ENCODE assay signal across 11 cellular contexts in genomic region chr4:15779789-15780188, GRCh38. TPM values are rescaled to one million over a fixed set of nuclear protein-coding genes. Genes with fewer than 3 reads are reported as not detected.
DNase-seq lines count a peak whose midpoint lies in the region; ATAC-seq and TF ChIP-seq lines count a peak whose summit lies in the region.
"Had no signal": no experiment of that assay in that cellular context is flagged by ENCODE, and none has a peak within 500 bp of the region (broad histone marks: within the 10 kb centered on the region; RNA-seq: fewer than 3 reads in every experiment).

No MANE protein-coding gene starts in this region.

- no peaks in the 10 kb centered on the region for H3K9me3 Mint-ChIP-seq in activated CD4-positive, alpha-beta T cell treated with anti-CD3 and anti-CD28 coated beads for 36 hours (ENCODE audit: low read depth)
- no peaks in the 10 kb centered on the region for H3K9me3 Mint-ChIP-seq in activated B cell treated with CpG ODN at 0.5 μM for 24 hours
- H3K9me3 Mint-ChIP-seq in stimulated activated naive B cell treated with anti-CD40 and anti-IgM and Interleukin-4, amounts not matched to agents 10 μg/mL and 1 μg/mL and 100 μg/mL, for 72 hours, result peaks cover 0 to 2% of the 10 kb centered on the region in 2 donors

- no peak for TF ChIP-seq CTCF in activated B cell treated with CpG ODN at 0.5 μM for 24 hours (IDR thresholded peaks at IDR 0.05)

- no peaks in the 10 kb centered on the region for H3K4me1 ChIP-seq in iPS-15b (ENCODE audit: control insufficient read depth, insufficient read depth, low read length)

- intact Hi-C loops in activated CD4-positive, alpha-beta T cell treated with anti-CD3 and anti-CD28 coated beads for 36 hours (cut with DNase I, micrococcal nuclease), result loop anchor here (2.0 to 10.0 kb wide), 8 partner anchors 15 to 925 kb away; partner anchors contain the start of genes FAM200B (in 2 of the 2), TAPT1 (in 2 of the 2) and FBXL5 (in 1 of the 2)
- intact Hi-C loops in activated B cell treated with CpG ODN at 0.5 μM for 24 hours (cut with micrococcal nuclease), result loop anchor here (2.0 to 10.0 kb wide), 4 partner anchors 15 to 775 kb away; partner anchors contain the start of genes CPEB2 and TAPT1

- CTCF ChIA-PET in activated CD4-positive, alpha-beta T cell treated with anti-CD3 and anti-CD28 coated beads for 36 hours (lab: Charles Lee), result interaction anchor here (0.6 to 2.3 kb wide), 8 partner anchors 9 to 128 kb away, joined by 3 to 9 read pairs (median 6); no protein-coding TSS in a partner anchor
- CTCF ChIA-PET in activated B cell treated with CpG ODN at 0.5 μM for 24 hours (lab: Charles Lee), result interaction anchor here (0.6 kb wide), 2 partner anchors 14 to 321 kb away, joined by 3 to 5 read pairs; no protein-coding TSS in a partner anchor

- peaks cover 22% of the 10 kb centered on the region for H3K27me3 Mint-ChIP-seq in activated CD4-positive, alpha-beta T cell treated with anti-CD3 and anti-CD28 coated beads for 36 hours
- no peaks in the 10 kb centered on the region for H3K27me3 Mint-ChIP-seq in activated B cell treated with CpG ODN at 0.5 μM for 24 hours
- peaks cover 0 to 3% of the 10 kb centered on the region in 2 donors for H3K27me3 Mint-ChIP-seq in stimulated activated naive B cell treated with anti-CD40 and anti-IgM and Interleukin-4, amounts not matched to agents 10 μg/mL and 1 μg/mL and 100 μg/mL, for 72 hours

- POLR2A ChIA-PET in activated CD4-positive, alpha-beta T cell treated with anti-CD3 and anti-CD28 coated beads for 36 hours (lab: Charles Lee), result interaction anchor here (0.6 to 0.7 kb wide), 2 partner anchors 185 to 437 kb away, joined by 3 to 10 read pairs; no protein-coding TSS in a partner anchor
- POLR2A ChIA-PET in activated B cell treated with CpG ODN at 0.5 μM for 24 hours (lab: Charles Lee), result no interaction called here

- H3K4me1 Mint-ChIP-seq in activated CD4-positive, alpha-beta T cell treated with anti-CD3 and anti-CD28 coated beads for 36 hours, result peaks cover 69% of the 10 kb centered on the region
- peaks cover 74% of the 10 kb centered on the region for H3K4me1 Mint-ChIP-seq in activated B cell treated with CpG ODN at 0.5 μM for 24 hours
- H3K4me1 Mint-ChIP-seq in stimulated activated naive B cell treated with anti-CD40 and anti-IgM and Interleukin-4, amounts not matched to agents 10 μg/mL and 1 μg/mL and 100 μg/mL, for 72 hours, result peaks cover 47 to 71% of the 10 kb centered on the region in 2 donors

- H3K36me3 Mint-ChIP-seq in activated CD4-positive, alpha-beta T cell treated with anti-CD3 and anti-CD28 coated beads for 36 hours (ENCODE audit: low read depth), result peaks cover 44% of the 10 kb centered on the region
- H3K36me3 Mint-ChIP-seq in activated B cell treated with CpG ODN at 0.5 μM for 24 hours (ENCODE audit: low read depth), result peaks cover 2% of the 10 kb centered on the region
- H3K36me3 Mint-ChIP-seq in stimulated activated naive B cell treated with anti-CD40 and anti-IgM and Interleukin-4, amounts not matched to agents 10 μg/mL and 1 μg/mL and 100 μg/mL, for 72 hours, result peaks cover 18 to 19% of the 10 kb centered on the region in 2 donors

- ATAC-seq in activated CD4-positive, alpha-beta T cell treated with anti-CD3 and anti-CD28 coated beads for 36 hours, result no peak
- ATAC-seq in activated B cell treated with CpG ODN at 0.5 μM for 24 hours (ENCODE audit: low read depth), result no peak
- ATAC-seq in stimulated activated naive B cell treated with anti-CD40 and anti-IgM and Interleukin-4, amounts not matched to agents 10 μg/mL and 1 μg/mL and 100 μg/mL, for 72 hours (replicated peaks), result no peak

- H3K27me3 ChIP-seq in iPS-15b (ENCODE audit: control insufficient read depth, insufficient read depth, low read length), result peaks cover 42% of the 10 kb centered on the region

- no peaks in the 10 kb centered on the region for H3K9me3 ChIP-seq in iPS-15b (ENCODE audit: control insufficient read depth, insufficient read depth, low read length)

- no peak overlapping the region for H3K9ac ChIP-seq in iPS-15b (ENCODE audit: low read depth, low read length)

- in situ Hi-C loops in ACHN (cut with HindIII; ENCODE audit: low pct_ligation_motif_present, low pct_unique_long_range_greater_than_20kb, low sequenced_read_pairs), result no loop called here

- no peaks in the 10 kb centered on the region for H3K36me3 ChIP-seq in iPS-15b (ENCODE audit: control insufficient read depth, insufficient read depth, low read length)

- H3K4me3 Mint-ChIP-seq in activated CD4-positive, alpha-beta T cell treated with anti-CD3 and anti-CD28 coated beads for 36 hours, result peak overlapping the region; percentile 84
- H3K4me3 Mint-ChIP-seq in activated B cell treated with CpG ODN at 0.5 μM for 24 hours, result peak overlapping the region; percentile 88
- peak overlapping the region; percentile 91 to 94 for H3K4me3 Mint-ChIP-seq in stimulated activated naive B cell treated with anti-CD40 and anti-IgM and Interleukin-4, amounts not matched to agents 10 μg/mL and 1 μg/mL and 100 μg/mL, for 72 hours

- no peak for DNase-seq in activated CD4-positive, alpha-beta T cell treated with anti-CD3 and anti-CD28 coated beads for 36 hours
- no peak for DNase-seq in activated CD4-positive, alpha-beta T cell treated with anti-CD3 and anti-CD28 coated beads for 1 hour
- no peak for DNase-seq in activated B cell treated with CpG ODN at 0.5 μM for 24 hours
- no peak for DNase-seq in stimulated activated naive B cell treated with anti-CD40 and anti-IgM and Interleukin-4, amounts not matched to agents 10 μg/mL and 1 μg/mL and 100 μg/mL, for 72 hours
- DNase-seq in ACHN, result no peak
- no peak for DNase-seq in midbrain (lab: John Stamatoyannopoulos, UW)
- no peak for DNase-seq in NK-92 treated with Interleukin-12 subunit alpha and Interleukin-12 subunit beta, amount 100 ng/mL, for 24 hours (lab: John Stamatoyannopoulos, UW)
- DNase-seq: activated CD4-positive, CD25-positive, alpha-beta regulatory T cell; stimulated activated CD4-positive, alpha-beta T cell treated with anti-CD3 and anti-CD28 coated beads, Interleukin-4, amount 100 ng/mL, for 4 hours had no signal

- H3K4me3 ChIP-seq in iPS-15b (ENCODE audit: low read depth, low read length), result peak overlapping the region; percentile 51

- peak overlapping the region; percentile 83 for H3K27ac Mint-ChIP-seq in activated CD4-positive, alpha-beta T cell treated with anti-CD3 and anti-CD28 coated beads for 36 hours
- peak overlapping the region; percentile 22 for H3K27ac Mint-ChIP-seq in activated B cell treated with CpG ODN at 0.5 μM for 24 hours
- H3K27ac Mint-ChIP-seq in stimulated activated naive B cell treated with anti-CD40 and anti-IgM and Interleukin-4, amounts not matched to agents 10 μg/mL and 1 μg/mL and 100 μg/mL, for 72 hours, result no peak overlapping the region

RNA-seq across cellular contexts. Expression of gene CD38, which starts 1.7 kb away (rescaled TPM):
- total RNA-seq in activated CD4-positive, alpha-beta T cell treated with anti-CD3 and anti-CD28 coated beads for 36 hours, result 10 to 100 TPM; 15.0 to 17.3 TPM
- 5.0 and 5.8 TPM in 2 replicates for total RNA-seq in activated B cell treated with CpG ODN at 0.5 μM for 24 hours
- total RNA-seq: LHCN-M2 had no signal
